ENCODE assay signal across 1 cellular context in genomic region chr2:44169155-44169898, GRCh38.
A peak's percentile ranks its signal among the peaks of the same experiment; 100 is the strongest.
TF ChIP-seq lines count a peak whose summit lies in the region.

No MANE protein-coding gene starts in this region.

TF ChIP-seq in HepG2, 621 proteins besides CTCF, POLR2A, EP300 and RAD21 (continued from another document and continues in another):
- TF ChIP-seq ZBED4 (CRISPR knock-in tag; IDR thresholded peaks at IDR 0.05; ENCODE audit: borderline replicate concordance) (no peak), GFI1 (CRISPR knock-in tag; IDR thresholded peaks at IDR 0.05; ENCODE audit: borderline replicate concordance) (no peak), RNF2 (conservative IDR thresholded peaks at IDR 0.05; ENCODE audit: low read depth) (no peak), ZNF619 (CRISPR knock-in tag; IDR thresholded peaks at IDR 0.05) (no peak), EEA1 (CRISPR knock-in tag; IDR thresholded peaks at IDR 0.05; ENCODE audit: borderline replicate concordance) (peak; percentile 51; the same call in 1 of the 2 replicates), CHD4 (IDR thresholded peaks at IDR 0.05; ENCODE audit: borderline replicate concordance, low read length) (no peak), TAF15 (IDR thresholded peaks at IDR 0.05; ENCODE audit: low read depth, low read length, poor library complexity, severe bottlenecking) (no peak), ZNF317 (CRISPR knock-in tag; IDR thresholded peaks at IDR 0.05) (no peak), MED8 (CRISPR knock-in tag; IDR thresholded peaks at IDR 0.05; ENCODE audit: insufficient replicate concordance) (no peak), ZNF407 (CRISPR knock-in tag; IDR thresholded peaks at IDR 0.05; ENCODE audit: not compliant biosample characterization) (no peak), ZNF800 (CRISPR knock-in tag; IDR thresholded peaks at IDR 0.05) (peak; percentile 67; the same call in 1 of the 2 replicates), ZNF337 (CRISPR knock-in tag; IDR thresholded peaks at IDR 0.05; ENCODE audit: borderline replicate concordance, low read depth) (no peak), ZNF430 (CRISPR knock-in tag; IDR thresholded peaks at IDR 0.05) (no peak; the same call in 1 of the 2 replicates), STAG1 (CRISPR knock-in tag; IDR thresholded peaks at IDR 0.05) (no peak), ZNF788 (CRISPR knock-in tag; IDR thresholded peaks at IDR 0.05; ENCODE audit: borderline replicate concordance) (peak; percentile 1; the same call in 1 of the 2 replicates), ZNF446 (CRISPR knock-in tag; IDR thresholded peaks at IDR 0.05) (0 out of 2 replicates have a peak, but pooled peaks have one; percentile 33), BCLAF1 (IDR thresholded peaks at IDR 0.05) (no peak), ZNF333 (CRISPR knock-in tag; IDR thresholded peaks at IDR 0.05; ENCODE audit: borderline replicate concordance) (no peak), KAT7 (CRISPR knock-in tag; IDR thresholded peaks at IDR 0.05; ENCODE audit: borderline replicate concordance) (peak; percentile 91; the same call in 1 of the 2 replicates), ZNF264 (CRISPR knock-in tag; IDR thresholded peaks at IDR 0.05) (no peak), ZNF652 (CRISPR knock-in tag; IDR thresholded peaks at IDR 0.05; ENCODE audit: borderline replicate concordance, low read depth) (no peak), GATAD2A (CRISPR knock-in tag; IDR thresholded peaks at IDR 0.05) (no peak), ZNF772 (CRISPR knock-in tag; IDR thresholded peaks at IDR 0.05) (no peak), NFYB (CRISPR knock-in tag; IDR thresholded peaks at IDR 0.05) (no peak; the same call in 1 of the 2 replicates), FOXK1 (CRISPR knock-in tag; IDR thresholded peaks at IDR 0.05; ENCODE audit: borderline replicate concordance, low read depth) (no peak), ZNF234 (CRISPR knock-in tag; conservative IDR thresholded peaks at IDR 0.05) (no peak; the same call in 1 of the 2 replicates), ZNF431 (CRISPR knock-in tag; IDR thresholded peaks at IDR 0.05; ENCODE audit: borderline replicate concordance, low read depth) (no peak), HNRNPH1 (optimal IDR thresholded peaks at IDR 0.05; ENCODE audit: low read depth, low read length) (no peak), SAP130 (CRISPR knock-in tag; IDR thresholded peaks at IDR 0.05; ENCODE audit: low read depth) (peak; percentile 49; the same call in 1 of the 2 replicates), ELF1 (CRISPR knock-in tag; IDR thresholded peaks at IDR 0.05) (0 out of 2 replicates have a peak, but pooled peaks have one; percentile 53), RBAK (CRISPR knock-in tag; IDR thresholded peaks at IDR 0.05) (no peak), KDM5B (CRISPR knock-in tag; IDR thresholded peaks at IDR 0.05; ENCODE audit: borderline replicate concordance) (peak; percentile 57; the same call in 1 of the 2 replicates), SALL2 (CRISPR knock-in tag; IDR thresholded peaks at IDR 0.05) (no peak), ISX (CRISPR knock-in tag; conservative IDR thresholded peaks at IDR 0.05) (no peak), BRF2 (CRISPR knock-in tag; IDR thresholded peaks at IDR 0.05) (no peak), ZNF292 (CRISPR knock-in tag; IDR thresholded peaks at IDR 0.05; ENCODE audit: borderline replicate concordance, low read depth) (no peak), ZNF883 (CRISPR knock-in tag; IDR thresholded peaks at IDR 0.05; ENCODE audit: not compliant biosample characterization) (no peak)
- TF ChIP-seq, protein P1, sequence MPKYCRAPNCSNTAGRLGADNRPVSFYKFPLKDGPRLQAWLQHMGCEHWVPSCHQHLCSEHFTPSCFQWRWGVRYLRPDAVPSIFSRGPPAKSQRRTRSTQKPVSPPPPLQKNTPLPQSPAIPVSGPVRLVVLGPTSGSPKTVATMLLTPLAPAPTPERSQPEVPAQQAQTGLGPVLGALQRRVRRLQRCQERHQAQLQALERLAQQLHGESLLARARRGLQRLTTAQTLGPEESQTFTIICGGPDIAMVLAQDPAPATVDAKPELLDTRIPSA (CRISPR knock-in tag; IDR thresholded peaks at IDR 0.05; ENCODE audit: borderline replicate concordance) = peak; percentile 83; the same call in 1 of the 2 replicates
- TF ChIP-seq, protein P2, sequence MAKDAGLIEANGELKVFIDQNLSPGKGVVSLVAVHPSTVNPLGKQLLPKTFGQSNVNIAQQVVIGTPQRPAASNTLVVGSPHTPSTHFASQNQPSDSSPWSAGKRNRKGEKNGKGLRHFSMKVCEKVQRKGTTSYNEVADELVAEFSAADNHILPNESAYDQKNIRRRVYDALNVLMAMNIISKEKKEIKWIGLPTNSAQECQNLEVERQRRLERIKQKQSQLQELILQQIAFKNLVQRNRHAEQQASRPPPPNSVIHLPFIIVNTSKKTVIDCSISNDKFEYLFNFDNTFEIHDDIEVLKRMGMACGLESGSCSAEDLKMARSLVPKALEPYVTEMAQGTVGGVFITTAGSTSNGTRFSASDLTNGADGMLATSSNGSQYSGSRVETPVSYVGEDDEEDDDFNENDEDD (CRISPR knock-in tag; IDR thresholded peaks at IDR 0.05; ENCODE audit: borderline replicate concordance) = no peak
